7 cellular contexts compared by ENCODE assay signal in the genomic region with DNA sequence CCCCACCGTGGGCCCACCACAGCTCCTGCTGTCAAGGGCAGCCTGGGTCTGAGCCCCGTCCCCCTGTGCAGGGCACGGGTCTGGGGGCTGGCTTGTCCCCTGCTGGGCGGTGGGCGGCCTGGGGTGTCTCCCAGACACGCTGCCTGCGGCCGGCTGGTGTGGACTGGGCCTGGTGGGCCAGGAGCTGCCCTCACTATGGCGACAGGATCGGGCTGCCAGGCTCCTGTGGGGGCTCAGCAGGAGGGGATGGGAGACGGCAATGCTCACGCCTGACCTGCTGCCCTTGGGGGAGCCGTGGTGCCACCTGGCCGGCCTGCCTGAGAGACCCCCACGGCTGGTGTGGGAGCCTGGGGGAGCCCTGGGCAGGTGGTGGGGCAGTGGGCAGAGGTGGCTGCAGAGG.
DNase-seq lines count a peak whose midpoint lies in the region; ATAC-seq, FAIRE-seq and TF ChIP-seq lines count a peak whose summit lies in the region.
"Not testable (repeated sequence)": the region's sequence is repeated elsewhere in the genome, so short reads cannot be mapped to it uniquely, and the experiment has no call there.

No MANE protein-coding gene starts in this region.

- FAIRE-seq in kidney (lab: Jason Lieb, UNC) = not testable (repeated sequence)

- not testable (repeated sequence) for H2AFZ ChIP-seq in KMS-11 (ENCODE audit: low read depth); OCI-LY3 (ENCODE audit: low read depth, low read length)

- not testable (repeated sequence) for H3K9me2 ChIP-seq in DOHH2 (replicated peaks; ENCODE audit: control insufficient read depth, low read length)

- not testable (repeated sequence) for H3K27me3 Mint-ChIP-seq in activated B cell treated with CpG ODN at 0.5 μM for 24 hours; activated T-cell treated with anti-CD3 and anti-CD28 coated beads, Interleukin-2, amount 50 U/mL, for 24 hours

- not testable (repeated sequence) for H3K27ac Mint-ChIP-seq in activated B cell treated with CpG ODN at 0.5 μM for 24 hours; activated T-cell treated with anti-CD3 and anti-CD28 coated beads, Interleukin-2, amount 50 U/mL, for 24 hours
- H3K27ac Mint-ChIP-seq in stimulated activated effector memory CD8-positive, alpha-beta T cell treated with anti-CD3 and anti-CD28 coated beads, Interleukin-12 subunit alpha, Interleukin-12 subunit beta, amount 100 ng/mL, for 72 hours = peak overlapping the region; percentile 58

- H3K79me2 ChIP-seq in DOHH2 (ENCODE audit: control insufficient read depth, low read length); KMS-11 (ENCODE audit: insufficient read depth, low read depth); OCI-LY3 (ENCODE audit: low read length): not testable (repeated sequence)

- not testable (repeated sequence) for H3K9me3 ChIP-seq in DOHH2 (ENCODE audit: control insufficient read depth, insufficient read depth, low read length); OCI-LY3 (ENCODE audit: insufficient read depth, low read length); kidney (ENCODE audit: control insufficient read depth in 1 of 2, low read length in 2 of 2)

- intact Hi-C loops in activated B cell treated with CpG ODN at 0.5 μM for 24 hours (cut with micrococcal nuclease) = loop anchor here (10.0 kb wide), 1 partner anchor 52 kb away; no protein-coding TSS in a partner anchor
- intact Hi-C loops in kidney (cut with DNase I) = not testable (repeated sequence)

- not testable (repeated sequence) for H3K27me3 ChIP-seq in DOHH2 (ENCODE audit: control insufficient read depth, low read length); KMS-11 (ENCODE audit: insufficient read depth, low read depth); OCI-LY3 (ENCODE audit: low read depth, low read length)

- ATAC-seq in activated B cell treated with CpG ODN at 0.5 μM for 24 hours (ENCODE audit: low read depth); stimulated activated effector memory CD8-positive, alpha-beta T cell treated with anti-CD3 and anti-CD28 coated beads, Interleukin-12 subunit alpha, Interleukin-12 subunit beta, amount 100 ng/mL, for 72 hours: not testable (repeated sequence)

- H3K4me2 ChIP-seq in DOHH2 (ENCODE audit: low read length) (peak overlapping the region; percentile 55; the same call in 1 of the 2 replicates), OCI-LY3 (ENCODE audit: low read length) (0 out of 2 replicates have a peak overlapping the region, but pooled peaks have one; percentile 26)
- H3K4me2 ChIP-seq in KMS-11 = not testable (repeated sequence)

- CTCF ChIA-PET in activated B cell treated with CpG ODN at 0.5 μM for 24 hours (lab: Charles Lee) = not testable (repeated sequence)

- POLR2A ChIA-PET in activated B cell treated with CpG ODN at 0.5 μM for 24 hours (lab: Charles Lee) = not testable (repeated sequence)

- H3K4me1 ChIP-seq in DOHH2 (ENCODE audit: control insufficient read depth, low read length) (peaks cover 51% of the 10 kb centered on the region), KMS-11 (ENCODE audit: low read depth, poor library complexity, severe bottlenecking) (peaks cover 15% of the 10 kb centered on the region)
- not testable (repeated sequence) for H3K4me1 ChIP-seq in OCI-LY3 (ENCODE audit: low read length); kidney (ENCODE audit: control insufficient read depth in 1 of 2, insufficient read depth in 1 of 2, low read depth in 1 of 2, low read length in 2 of 2)

- not testable (repeated sequence) for TF ChIP-seq CTCF in DOHH2 (IDR thresholded peaks at IDR 0.05; ENCODE audit: low read depth, low read length, poor library complexity, severe bottlenecking); KMS-11 (conservative IDR thresholded peaks at IDR 0.05; ENCODE audit: low read depth, low read length); OCI-LY3 (IDR thresholded peaks at IDR 0.05; ENCODE audit: low read depth, low read length); activated B cell treated with CpG ODN at 0.5 μM for 24 hours (IDR thresholded peaks at IDR 0.05); kidney (IDR thresholded peaks at IDR 0.05; ENCODE audit: borderline replicate concordance, extremely low read depth, insufficient read depth)

- peaks cover 40% of the 10 kb centered on the region for H3K4me1 Mint-ChIP-seq in activated B cell treated with CpG ODN at 0.5 μM for 24 hours
- H3K4me1 Mint-ChIP-seq in activated T-cell treated with anti-CD3 and anti-CD28 coated beads, Interleukin-2, amount 50 U/mL, for 24 hours (ENCODE audit: low read depth) = not testable (repeated sequence)
- H3K4me1 Mint-ChIP-seq in stimulated activated effector memory CD8-positive, alpha-beta T cell treated with anti-CD3 and anti-CD28 coated beads, Interleukin-12 subunit alpha, Interleukin-12 subunit beta, amount 100 ng/mL, for 72 hours = peaks cover 15% of the 10 kb centered on the region

- H3F3A ChIP-seq in DOHH2 (ENCODE audit: control insufficient read depth, insufficient read depth) = not testable (repeated sequence)

- H3K36me3 Mint-ChIP-seq in activated B cell treated with CpG ODN at 0.5 μM for 24 hours (ENCODE audit: low read depth); activated T-cell treated with anti-CD3 and anti-CD28 coated beads, Interleukin-2, amount 50 U/mL, for 24 hours (ENCODE audit: low read depth); stimulated activated effector memory CD8-positive, alpha-beta T cell treated with anti-CD3 and anti-CD28 coated beads, Interleukin-12 subunit alpha, Interleukin-12 subunit beta, amount 100 ng/mL, for 72 hours: not testable (repeated sequence)

- H3K9me3 Mint-ChIP-seq in activated B cell treated with CpG ODN at 0.5 μM for 24 hours; activated T-cell treated with anti-CD3 and anti-CD28 coated beads, Interleukin-2, amount 50 U/mL, for 24 hours; stimulated activated effector memory CD8-positive, alpha-beta T cell treated with anti-CD3 and anti-CD28 coated beads, Interleukin-12 subunit alpha, Interleukin-12 subunit beta, amount 100 ng/mL, for 72 hours: not testable (repeated sequence)

- H3K9ac ChIP-seq in KMS-11; kidney (ENCODE audit: low read length in 2 of 2): not testable (repeated sequence)
- H3K9ac ChIP-seq in OCI-LY3 (ENCODE audit: low read length) = peak overlapping the region; percentile 59; the same call in 1 of the 2 replicates

- H3K36me3 ChIP-seq in DOHH2 (ENCODE audit: control insufficient read depth, low read length); KMS-11 (ENCODE audit: insufficient read depth); OCI-LY3 (replicated peaks; ENCODE audit: low read depth, low read length); kidney (ENCODE audit: control insufficient read depth in 1 of 2, insufficient read depth in 2 of 2, low read length in 2 of 2): not testable (repeated sequence)

- not testable (repeated sequence) for H3K4me3 Mint-ChIP-seq in activated B cell treated with CpG ODN at 0.5 μM for 24 hours; activated T-cell treated with anti-CD3 and anti-CD28 coated beads, Interleukin-2, amount 50 U/mL, for 24 hours; stimulated activated effector memory CD8-positive, alpha-beta T cell treated with anti-CD3 and anti-CD28 coated beads, Interleukin-12 subunit alpha, Interleukin-12 subunit beta, amount 100 ng/mL, for 72 hours

- peak overlapping the region; percentile 97 for H3K27ac ChIP-seq in DOHH2 (ENCODE audit: low read depth, low read length)
- peak overlapping the region; percentile 32; the same call in 1 of the 2 replicates for H3K27ac ChIP-seq in KMS-11
- peak overlapping the region; percentile 79 for H3K27ac ChIP-seq in OCI-LY3 (ENCODE audit: low read length)
- H3K27ac ChIP-seq in kidney (ENCODE audit: low read depth in 2 of 2, low read length in 2 of 2) = not testable (repeated sequence)

- DNase-seq in activated B cell treated with CpG ODN at 0.5 μM for 24 hours = peak; percentile 15
- DNase-seq in activated T-cell treated with anti-CD3 and anti-CD28 coated beads, Interleukin-2, amount 50 U/mL, for 24 hours = peak; percentile 25
- peak; percentile 45 for DNase-seq in kidney
- not testable (repeated sequence) for DNase-seq in stimulated activated effector memory CD8-positive, alpha-beta T cell treated with anti-CD3 and anti-CD28 coated beads, Interleukin-12 subunit alpha, Interleukin-12 subunit beta, amount 100 ng/mL, for 72 hours (ENCODE audit: low spot score in 2 of 2)

- not testable (repeated sequence) for H4K20me1 ChIP-seq in DOHH2 (ENCODE audit: control insufficient read depth, insufficient read depth, low read depth, low read length); KMS-11 (ENCODE audit: insufficient read depth); OCI-LY3 (ENCODE audit: insufficient read depth, low read length)

- H3K4me3 ChIP-seq in DOHH2 (ENCODE audit: low read length); KMS-11 (IDR thresholded peaks at IDR 0.05; ENCODE audit: insufficient read depth, low read depth, low read length); OCI-LY3 (ENCODE audit: low read length); kidney (ENCODE audit: low read length in 2 of 2): not testable (repeated sequence)
